Comparison of ENCODE assay signal across 8 cellular contexts in the genomic region with DNA sequence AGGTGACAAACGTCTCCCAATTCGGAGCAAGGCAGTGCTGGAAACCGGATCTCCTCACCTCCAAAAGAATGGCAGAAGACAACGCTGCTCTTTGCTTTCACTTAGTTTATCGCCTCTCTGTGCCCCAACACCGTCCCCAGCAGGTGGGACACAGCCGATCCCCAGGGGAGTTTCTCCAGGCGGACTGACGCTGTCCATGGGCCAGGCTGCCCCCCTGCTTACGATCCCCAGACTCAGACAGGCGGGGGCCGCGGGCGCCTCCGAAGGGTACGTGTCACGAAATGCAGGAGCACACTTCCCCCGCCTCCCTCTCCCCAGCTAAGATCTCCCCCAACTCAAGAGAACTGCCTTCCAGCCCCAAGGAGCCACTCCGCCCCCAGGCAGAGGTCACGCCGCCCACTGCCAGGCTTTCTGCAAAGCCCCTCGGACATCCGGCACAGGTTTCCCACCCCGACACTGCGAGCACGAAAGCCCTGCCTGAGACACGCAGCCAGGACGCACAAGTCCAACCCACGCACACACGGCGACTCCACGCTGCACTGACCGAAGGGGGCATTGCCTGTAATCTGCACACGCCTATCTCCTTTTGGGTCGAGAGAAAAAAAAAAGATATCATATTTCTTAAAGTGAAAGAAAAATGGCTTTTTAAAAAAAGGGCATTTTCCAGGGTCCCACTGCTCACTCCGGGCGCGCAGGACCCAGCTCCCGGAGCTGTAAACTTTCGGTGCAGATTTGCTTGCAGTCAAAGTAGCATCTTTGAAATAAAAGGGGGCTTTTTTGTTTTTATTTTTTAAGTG. TPM values are rescaled to one million over a fixed set of nuclear protein-coding genes. Genes with fewer than 3 reads are reported as not detected.
DNase-seq lines count a peak whose midpoint lies in the region; ATAC-seq, FAIRE-seq and TF ChIP-seq lines count a peak whose summit lies in the region.

No MANE protein-coding gene starts in this region.

- RAD21 ChIA-PET in HCT116 (lab: Charles Lee; ENCODE audit: low non-redundant PET in 1 of 2, low total read pairs in 2 of 2, uncharacterized antibody in 2 of 2, unreplicated experiment in 2 of 2): no interaction called here

- peaks cover 46% of the 10 kb centered on the region for H3K79me2 ChIP-seq in HCT116 (ENCODE audit: insufficient read depth, low read length)

- FAIRE-seq in RCC 7860 (lab: Jason Lieb, UNC): no peak

- no peaks in the 10 kb centered on the region for H4K20me1 ChIP-seq in HCT116 (ENCODE audit: insufficient read depth)

- peak; percentile 26; the same call in 1 of the 2 replicates for ATAC-seq in HCT116
- ATAC-seq in left lung: peak; percentile 35
- no peak for ATAC-seq in esophagus mucosa

- no peaks in the 10 kb centered on the region for H3K9me3 ChIP-seq in HCT116 (ENCODE audit: control insufficient read depth in 1 of 2, insufficient read depth in 1 of 2, low read depth in 1 of 2, low read length in 2 of 2)
- H3K9me3 ChIP-seq in left lung: no peaks in the 10 kb centered on the region
- no peaks in the 10 kb centered on the region for H3K9me3 ChIP-seq in stomach

- no peak for TF ChIP-seq CTCF in HCT116 (IDR thresholded peaks at IDR 0.05 in 2 of 3, conservative IDR thresholded peaks at IDR 0.05 in 1 of 3; ENCODE audit: borderline replicate concordance in 1 of 3, insufficient read depth in 1 of 3, low read depth in 2 of 3, low read length in 2 of 3)
- TF ChIP-seq CTCF in left lung (IDR thresholded peaks at IDR 0.05): no peak
- TF ChIP-seq CTCF in stomach (IDR thresholded peaks at IDR 0.05): peak in 3 of 7 experiments; percentile 8 to 22 (median 9)

- H3K4me3 ChIP-seq in HCT116 (replicated peaks in 1 of 2; ENCODE audit: low read depth in 1 of 2, low read length in 2 of 2) (peak overlapping the region; percentile 67 to 72), left lung (peak overlapping the region; percentile 74 to 90), stomach (peak overlapping the region; percentile 64 to 73 (median 68))

- H3K9me2 ChIP-seq in HCT116 (ENCODE audit: insufficient read depth): no peaks in the 10 kb centered on the region

- no peak for TF ChIP-seq EP300 in stomach (IDR thresholded peaks at IDR 0.05)

- peak overlapping the region; percentile 79 for H3K9ac ChIP-seq in HCT116 (ENCODE audit: low read length)

- DNase-seq in Daoy (ENCODE audit: low read depth): peak; percentile 58
- DNase-seq in HCT116 (ENCODE audit: low read depth, low spot score): no peak
- peak; percentile 19 for DNase-seq in RCC 7860 (ENCODE audit: low spot score)
- peak; percentile 38 to 84 for DNase-seq in dermis microvascular lymphatic vessel endothelial cell (ENCODE audit: low read depth in 2 of 2)
- DNase-seq in left lung: peak; percentile 81 to 91
- peak; percentile 61 for DNase-seq in stomach
- DNase-seq in mesenteric fat pad (ENCODE audit: low spot score): no peak

- BruUV-seq in HCT116 (replicated peaks; lab: Mats Ljungman, UMichigan): no TSS peak

- no peak for TF ChIP-seq POLR2A in HCT116 (IDR thresholded peaks at IDR 0.05; ENCODE audit: borderline replicate concordance, extremely low read depth, insufficient read depth, insufficient read length)
- no peak for TF ChIP-seq POLR2A in stomach (IDR thresholded peaks at IDR 0.05)

- POLR2A ChIA-PET in HCT116 (lab: Charles Lee): no interaction called here

- TF ChIP-seq RAD21 in HCT116 (IDR thresholded peaks at IDR 0.05; ENCODE audit: low read depth): 0 out of 2 replicates have a peak, but pooled peaks have one; percentile 4

- H3K4me1 ChIP-seq in HCT116 (ENCODE audit: control insufficient read depth in 1 of 2, insufficient read depth in 2 of 2, low read length in 2 of 2) (peaks cover 0 to 9% of the 10 kb centered on the region in 2 experiments; a peak in 3 of 4 replicates), left lung (peaks cover 7 to 44% of the 10 kb centered on the region in 2 donors), stomach (peaks cover 11 to 59% (median 40%) of the 10 kb centered on the region in 4 donors)

- intact Hi-C loops in HCT116 (cut with micrococcal nuclease) (no loop called here), left lung (cut with DNase I) (no loop called here), stomach (cut with DNase I; ENCODE audit: low total_unique reads) (no loop called here)

- WGBS in stomach, 5 donors: 0 to 3% (median 1%) methylated on average over 30 to 40 of the region's 40 CpGs

- no peak overlapping the region; the same call in 1 of the 2 replicates for H3K27ac ChIP-seq in HCT116 (ENCODE audit: low read depth, low read length)
- H3K27ac ChIP-seq in left lung: peak overlapping the region; percentile 90 to 97
- H3K27ac ChIP-seq in stomach: peak overlapping the region; percentile 93 to 97 (median 95)

- H3K36me3 ChIP-seq in HCT116 (ENCODE audit: control insufficient read depth in 1 of 2, insufficient read depth in 2 of 2, low read length in 2 of 2): no peaks in the 10 kb centered on the region; a peak in 1 of 4 replicates
- H3K36me3 ChIP-seq in left lung: peaks cover 0 to 12% of the 10 kb centered on the region in 2 donors
- H3K36me3 ChIP-seq in stomach: peaks cover 0 to 19% (median 12%) of the 10 kb centered on the region in 4 donors

- CTCF ChIA-PET in HCT116 (lab: Charles Lee): no interaction called here

- H3K27me3 ChIP-seq in HCT116 (ENCODE audit: insufficient read depth, low read length) (no peaks in the 10 kb centered on the region), left lung (no peaks in the 10 kb centered on the region), stomach (no peaks in the 10 kb centered on the region)

- H3K4me2 ChIP-seq in HCT116 (ENCODE audit: low read length): peak overlapping the region; percentile 79

- no peak overlapping the region for H2AFZ ChIP-seq in HCT116 (ENCODE audit: low read depth, low read length, poor library complexity, severe bottlenecking)

TF ChIP-seq in HCT116, 20 proteins besides CTCF, POLR2A, EP300 and RAD21:
- 0 out of 2 replicates have a peak, but pooled peaks have one; percentile 25 for TF ChIP-seq EGR1 (IDR thresholded peaks at IDR 0.05; ENCODE audit: low read depth)
- no peak for TF ChIP-seq JUND (IDR thresholded peaks at IDR 0.05)

RNA-seq across cellular contexts. Expression of a gene that starts 1.9 kb away (rescaled TPM):
- total RNA-seq in Daoy (2014; rRNA removed; shearing (Covaris generic)): 6.6 and 7.3 TPM in 2 replicates
- total RNA-seq in HCT116 (2021; ENCODE audit: unreplicated experiment): 7.2 TPM
- 6.4 and 6.9 TPM in 2 replicates for polyA plus RNA-seq in HCT116 (2012)
- total RNA-seq in dermis microvascular lymphatic vessel endothelial cell: 8.9 and 17.6 TPM in 2 replicates
- 10 to 100 TPM; 30.9 to 40.0 TPM for total RNA-seq in left lung
- total RNA-seq in stomach: 10 to 100 TPM in 4 of 5 donors, 1 to 10 TPM in 1; 4.0 to 33.2 (median 24.0) TPM
- polyA plus RNA-seq in stomach: 10 to 100 TPM; 13.6 to 23.1 (median 17.2) TPM
- 11.8 TPM for total RNA-seq in esophagus mucosa
- total RNA-seq in mesenteric fat pad: 55.9 TPM

Comparison
In these comparisons a context has a peak if more than half of its experiments do, and no peak if none do; other contexts are left out.
1. DNase-seq: peak in Daoy (single experiment), RCC 7860 (single experiment), dermis microvascular lymphatic vessel endothelial cell (2 of 2), left lung (2 of 2) and stomach (single experiment); none in HCT116 (single experiment) and mesenteric fat pad (single experiment).
2. Peak in every context shown above with its lines, with median percentiles within 50 percentile points of each other: H3K4me3 ChIP-seq.